ENCODE assay signal across 9 cellular contexts in genomic region chr16:75099738-75100615, GRCh38. TPM values are rescaled to one million over a fixed set of nuclear protein-coding genes. Genes with fewer than 3 reads are reported as not detected.
A peak's percentile ranks its signal among the peaks of the same experiment; 100 is the strongest.
DNase-seq lines count a peak whose midpoint lies in the region; ATAC-seq, FAIRE-seq and TF ChIP-seq lines count a peak whose summit lies in the region.
"Had no signal": no experiment of that assay in that cellular context is flagged by ENCODE, and none has a peak within 500 bp of the region (broad histone marks: within the 10 kb centered on the region; RNA-seq: fewer than 3 reads in every experiment).

No MANE protein-coding gene starts in this region.

- CTCF ChIA-PET in K562 (lab: Yijun Ruan, JAX; ENCODE audit: low intra/inter-chr PET ratio) = no interaction called here

- no peak overlapping the region for H3K27ac ChIP-seq in K562 (ENCODE audit: extremely low read depth, low read depth, low read length)
- peak overlapping the region; percentile 74 for H3K27ac ChIP-seq in psoas muscle

- H3K4me3 ChIP-seq in K562 = no peak overlapping the region
- no peak overlapping the region for H3K4me3 ChIP-seq in psoas muscle

- intact Hi-C loops in K562 (cut with micrococcal nuclease) = no loop called here
- intact Hi-C loops in psoas muscle (cut with DNase I) = no loop called here

- no peaks in the 10 kb centered on the region; the same call in 1 of the 2 replicates for H4K20me1 ChIP-seq in K562 (replicated peaks; ENCODE audit: control insufficient read depth, insufficient read depth, low read length)

- BruUV-seq in K562 (replicated peaks; lab: Mats Ljungman, UMichigan) = no TSS peak

- no peak for TF ChIP-seq POLR2A in K562 (conservative IDR thresholded peaks at IDR 0.05)

- FAIRE-seq in K562 (lab: Jason Lieb, UNC) = no peak
- FAIRE-seq: TTC549 had no signal

- no peaks in the 10 kb centered on the region; the same call in 1 of the 3 replicates for H3K79me2 ChIP-seq in K562 (ENCODE audit: control insufficient read depth, insufficient read depth, low read length)

- H3K9ac ChIP-seq in K562 (ENCODE audit: insufficient read depth in 1 of 2, low read depth in 2 of 2, low read length in 2 of 2) = peak overlapping the region in 1 of 2 experiments; percentile 62; a peak in 2 of 4 replicates

- H3K9me1 ChIP-seq in K562 (ENCODE audit: control insufficient read depth, insufficient read depth, low read length) = no peaks in the 10 kb centered on the region

- 0 out of 6 replicates have a peak, but pooled peaks of 2 of the 3 experiments have one; percentile 1 to 8 for TF ChIP-seq CTCF in K562 (IDR thresholded peaks at IDR 0.05 in 2 of 3, conservative IDR thresholded peaks at IDR 0.05 in 1 of 3; ENCODE audit: insufficient read depth in 2 of 3, low read depth in 1 of 3, low read length in 3 of 3)
- TF ChIP-seq CTCF in psoas muscle (IDR thresholded peaks at IDR 0.05) = no peak

- in situ Hi-C loops in K562 (cut with MboI) = no loop called here

- TF ChIP-seq RAD21 in K562 (CRISPR knock-in tag; conservative IDR thresholded peaks at IDR 0.05 in 1 of 2, IDR thresholded peaks at IDR 0.05 in 1 of 2) = peak in 1 of 2 experiments; percentile 16; a peak in 1 of 4 replicates

- H3K9me3 ChIP-seq in K562 (replicated peaks; ENCODE audit: control insufficient read depth, insufficient read depth, low read depth, low read length) (no peaks in the 10 kb centered on the region), psoas muscle (no peaks in the 10 kb centered on the region)

- H3K36me3 ChIP-seq in K562 (ENCODE audit: control insufficient read depth, insufficient read depth, low read length) = peaks cover 24% of the 10 kb centered on the region; the same call in 2 of the 3 replicates
- peaks cover 0 to 7% of the 10 kb centered on the region in 2 donors for H3K36me3 ChIP-seq in psoas muscle (ENCODE audit: insufficient read depth in 1 of 2, low read depth in 1 of 2)

- POLR2A ChIA-PET in K562 (lab: Yijun Ruan, JAX) = interaction anchor here (0.7 to 1.1 kb wide), 2 partner anchors 11 to 67 kb away, joined by 3 read pairs; no protein-coding TSS in a partner anchor

- no peak for TF ChIP-seq EP300 in K562 (IDR thresholded peaks at IDR 0.05; ENCODE audit: low read length)

- H3K27me3 ChIP-seq in K562 (ENCODE audit: control insufficient read depth in 2 of 2, insufficient read depth in 2 of 2, low read length in 2 of 2) = no peaks in the 10 kb centered on the region
- H3K27me3 ChIP-seq in psoas muscle (ENCODE audit: insufficient read depth in 3 of 3, low read length in 2 of 3) = no peaks in the 10 kb centered on the region

- DNase-seq in activated T-cell treated with anti-CD3 and anti-CD28 coated beads for 24 hours (ENCODE audit: low read depth) (peak; percentile 41), M059J (ENCODE audit: low read depth) (peak; percentile 25), K562 (ENCODE audit: extremely low read depth in 1 of 4, low spot score in 3 of 4) (no peak), psoas muscle (no peak), DMS53 treated with DMSO at 0.1 percent for 48 hours (lab: John Stamatoyannopoulos, UW; ENCODE audit: unreplicated experiment) (no peak)
- DNase-seq in activated T-cell treated with anti-CD3 and anti-CD28 coated beads, Interleukin-2, amount 50 U/mL, for 1 hour = no peak
- no peak for DNase-seq in effector CD4-positive, alpha-beta T cell

- H2AFZ ChIP-seq in K562 (ENCODE audit: low read depth, low read length) = no peak overlapping the region

- no peak overlapping the region for H3K4me2 ChIP-seq in K562 (ENCODE audit: insufficient read depth, low read length)

- H3K4me1 ChIP-seq in K562 (replicated peaks in 1 of 2; ENCODE audit: control insufficient read depth in 2 of 2, insufficient read depth in 2 of 2, low read length in 2 of 2) = peaks cover 12 to 15% of the 10 kb centered on the region in 2 experiments
- H3K4me1 ChIP-seq in psoas muscle = peaks cover 41% of the 10 kb centered on the region

- ATAC-seq in K562 (peak; percentile 67), psoas muscle (peak in 1 of 4 donors; percentile 27), HG03196 (IDR thresholded peaks at IDR 0.05; ENCODE audit: unreplicated experiment) (no peak)

- WGBS in K562 (ENCODE audit: insufficient coverage, low coverage, missing lambda C conversion rate) = 66% methylated on average over 13 of the region's 16 CpGs
- 55 to 64% (median 59%) methylated on average over 16 of the region's 16 CpGs for WGBS in psoas muscle, 3 donors

TF ChIP-seq in K562, 482 proteins besides CTCF, POLR2A, EP300 and RAD21 (continues in another document):
- TF ChIP-seq GATAD2A (IDR thresholded peaks at IDR 0.05) = no peak
- no peak for TF ChIP-seq ZNF79 (CRISPR knock-in tag; IDR thresholded peaks at IDR 0.05; ENCODE audit: low read depth)
- no peak for TF ChIP-seq KAT8 (IDR thresholded peaks at IDR 0.05; ENCODE audit: low read depth)
- peak; percentile 18; the same call in 1 of the 2 replicates for TF ChIP-seq SPI1 (IDR thresholded peaks at IDR 0.05; ENCODE audit: borderline replicate concordance, low read depth, low read length)
- TF ChIP-seq MNT (conservative IDR thresholded peaks at IDR 0.05) = no peak
- no peak for TF ChIP-seq ZC3H4 (CRISPR knock-in tag; IDR thresholded peaks at IDR 0.05; ENCODE audit: borderline replicate concordance)

RNA-seq across cellular contexts. Expression of gene LDHD, which starts 16.6 kb away (rescaled TPM):
- 0.42 TPM in 2 replicates for total RNA-seq in M059J (2014; rRNA removed; shearing (Covaris generic))
- 0.48 and 1.4 TPM in 2 replicates for total RNA-seq in K562 (2011; cell fraction: chromatin; rRNA removed; ENCODE audit: low replicate concordance)
- total RNA-seq in K562 (2011; cell fraction: nucleolus; rRNA removed) = 1.7 and 3.0 TPM in 2 replicates
- total RNA-seq in K562 (2011; cell fraction: nucleoplasm; rRNA removed) = 1.1 and 1.5 TPM in 2 replicates
- total RNA-seq in K562 (2014; rRNA removed) (0.33 and 0.73 TPM in 2 replicates), K562 (2014; rRNA removed; fragmentation: Illumina TruSeq; extraction: Trizol) (not detected in 2 replicates), K562 (2015; rRNA removed; fragmentation: Illumina TruSeq; extraction: Trizol) (0.19 and 0.40 TPM in 2 replicates), K562 (2021) (0.69 and 0.83 TPM in 2 replicates), psoas muscle (10 to 100 TPM; 26.2 to 66.6 (median 41.3) TPM)
- polyA plus RNA-seq in K562 (2011; rRNA removed) (0.08 and 0.33 TPM in 2 replicates), K562 (2014; fragmentation: Illumina TruSeq; extraction: Trizol) (0.19 and 0.25 TPM in 2 replicates), K562 (2014; fragmentation: Nextera tagmentation; extraction: Ambion mirVana) (not detected), K562 (2014; rRNA removed) (0.39 and 0.86 TPM in 2 replicates), psoas muscle (10 to 100 TPM; 20.5 to 37.5 (median 27.8) TPM)
- 0.21 and 1.0 TPM in 2 replicates for polyA plus RNA-seq in K562 (2011; cell fraction: cytosol; rRNA removed)
- 0.42 and 2.2 TPM in 2 replicates for polyA plus RNA-seq in K562 (2011; cell fraction: nucleus; rRNA removed)
- polyA plus RNA-seq in K562 (2012) = 0.61 and 0.93 TPM in 2 replicates
- 0.21 TPM in 1 of 2 replicates, not detected in the other for polyA minus RNA-seq in K562 (2011; rRNA and poly(A)+ RNA removed)
- polyA minus RNA-seq in K562 (2011; cell fraction: cytosol; rRNA and poly(A)+ RNA removed) = not detected in 2 replicates
- polyA minus RNA-seq in K562 (2011; cell fraction: nucleus; rRNA and poly(A)+ RNA removed) = 0.44 and 1.1 TPM in 2 replicates

RNA-seq across cellular contexts. Expression of gene ZFP1, which starts 48.3 kb away (rescaled TPM):
- total RNA-seq in M059J (2014; rRNA removed; shearing (Covaris generic)) = 14.4 and 14.6 TPM in 2 replicates
- total RNA-seq in K562 (2011; cell fraction: chromatin; rRNA removed; ENCODE audit: low replicate concordance) = 4.7 and 12.9 TPM in 2 replicates
- 5.0 and 6.2 TPM in 2 replicates for total RNA-seq in K562 (2011; cell fraction: nucleolus; rRNA removed)
- 7.3 and 8.8 TPM in 2 replicates for total RNA-seq in K562 (2011; cell fraction: nucleoplasm; rRNA removed)
- total RNA-seq in K562 (2014; rRNA removed) (9.3 and 10.4 TPM in 2 replicates), K562 (2014; rRNA removed; fragmentation: Illumina TruSeq; extraction: Trizol) (14.7 and 16.1 TPM in 2 replicates), K562 (2015; rRNA removed; fragmentation: Illumina TruSeq; extraction: Trizol) (13.7 and 14.0 TPM in 2 replicates), K562 (2021) (10.8 and 14.7 TPM in 2 replicates), psoas muscle (1 to 10 TPM; 6.0 to 8.1 (median 6.4) TPM)
- polyA plus RNA-seq in K562 (2011; rRNA removed) (10.8 and 13.3 TPM in 2 replicates), K562 (2014; fragmentation: Illumina TruSeq; extraction: Trizol) (11.4 and 11.6 TPM in 2 replicates), K562 (2014; fragmentation: Nextera tagmentation; extraction: Ambion mirVana) (1 to 10 TPM; 2.6 to 4.1 TPM), K562 (2014; rRNA removed) (5.2 and 6.5 TPM in 2 replicates), psoas muscle (10 to 100 TPM in 1 of 3 donors, 1 to 10 TPM in 2; 3.4 to 10.4 (median 4.5) TPM)
- polyA plus RNA-seq in K562 (2011; cell fraction: cytosol; rRNA removed) = 2.9 and 4.8 TPM in 2 replicates
- polyA plus RNA-seq in K562 (2011; cell fraction: nucleus; rRNA removed) = 3.9 and 4.2 TPM in 2 replicates
- polyA plus RNA-seq in K562 (2012) = 5.4 and 6.8 TPM in 2 replicates
- 14.8 and 15.0 TPM in 2 replicates for polyA minus RNA-seq in K562 (2011; rRNA and poly(A)+ RNA removed)
- polyA minus RNA-seq in K562 (2011; cell fraction: cytosol; rRNA and poly(A)+ RNA removed) = 10.2 and 12.6 TPM in 2 replicates
- 5.3 and 7.8 TPM in 2 replicates for polyA minus RNA-seq in K562 (2011; cell fraction: nucleus; rRNA and poly(A)+ RNA removed)

Comparison
In these comparisons a context has a peak if more than half of its experiments do, and no peak if none do; other contexts are left out.
1. DNase-seq: peak in activated T-cell treated with anti-CD3 and anti-CD28 coated beads for 24 hours (single experiment) and M059J (single experiment); none in activated T-cell treated with anti-CD3 and anti-CD28 coated beads, Interleukin-2, amount 50 U/mL, for 1 hour (single experiment), K562 (0 of 4), psoas muscle (0 of 2), DMS53 treated with DMSO at 0.1 percent for 48 hours (single experiment) and effector CD4-positive, alpha-beta T cell (single experiment).
2. RNA of gene LDHD, which starts 16.6 kb away (total RNA-seq): 26.2 to 66.6 TPM in psoas muscle; 0.19 to 3.0 TPM in K562 and 0.42 TPM in M059J; every median in the first group is over 4 times any median in the second.